ENCODE assay signal across 1 cellular context in genomic region chr9:127536499-127536898, GRCh38.
TF ChIP-seq lines count a peak whose summit lies in the region.

No MANE protein-coding gene starts in this region.

TF ChIP-seq in K562, 482 proteins besides CTCF, POLR2A, EP300 and RAD21:
- peak; percentile 54 for TF ChIP-seq ZFP36 (IDR thresholded peaks at IDR 0.05; ENCODE audit: low read depth, low read length, partially characterized antibody)
- no peak for TF ChIP-seq SRF (CRISPR knock-in tag; IDR thresholded peaks at IDR 0.05)
TF ChIP-seq in K562: peak in this region for 1.
